In the genomic region with DNA sequence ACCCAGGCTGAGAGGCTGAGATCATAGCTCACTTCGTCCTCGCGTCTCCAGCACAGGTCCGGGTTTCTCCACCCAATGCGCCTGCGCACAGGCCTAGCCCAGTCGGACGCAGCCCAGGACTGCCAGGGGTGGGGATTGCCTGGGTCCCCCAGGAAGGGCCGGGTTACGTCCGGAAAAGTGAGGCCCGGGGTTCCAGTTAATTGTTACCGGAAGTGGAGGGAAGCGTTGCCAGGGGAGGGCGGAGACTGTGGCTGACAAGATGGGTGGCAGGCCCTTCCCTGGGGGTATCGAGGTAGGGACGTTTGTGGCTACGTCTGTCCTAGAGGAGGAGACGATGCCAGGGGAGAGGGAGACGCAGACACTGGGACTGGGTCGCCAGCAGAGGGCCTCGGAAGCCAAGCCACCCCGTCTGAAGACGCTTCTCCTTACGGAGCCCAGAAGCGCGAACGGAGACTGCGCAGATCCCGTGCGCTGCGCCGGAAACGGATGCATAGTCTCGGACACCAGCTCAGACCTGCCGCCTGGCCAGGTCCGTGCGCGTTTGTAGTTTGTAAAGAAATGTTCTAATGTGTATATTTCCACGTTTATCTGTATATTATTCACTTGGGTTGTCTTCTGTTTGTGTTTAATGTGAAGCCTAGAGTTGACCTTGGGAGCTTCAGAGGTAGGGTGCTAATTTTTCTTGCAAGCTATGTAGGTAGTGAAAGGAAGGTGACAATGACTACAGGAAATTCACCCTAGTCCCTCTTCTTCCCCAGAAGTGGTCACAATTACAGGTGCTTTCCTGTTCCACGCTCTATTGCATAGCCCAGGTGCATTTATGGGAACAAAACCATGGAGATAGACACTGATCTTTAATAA, we compare ENCODE assay signal across 8 cellular contexts. TPM values are rescaled to one million over a fixed set of nuclear protein-coding genes. Genes with fewer than 3 reads are reported as not detected.
DNase-seq lines count a peak whose midpoint lies in the region; ATAC-seq, FAIRE-seq and TF ChIP-seq lines count a peak whose summit lies in the region.

No MANE protein-coding gene starts in this region.

- peaks cover 4% of the 10 kb centered on the region for H3K36me3 ChIP-seq in breast epithelium

- no peaks in the 10 kb centered on the region for H3K9me3 Mint-ChIP-seq in immature natural killer cell

- H3K27me3 ChIP-seq in breast epithelium, result no peaks in the 10 kb centered on the region

- peak overlapping the region; percentile 95 to 99 (median 96) for H3K27ac Mint-ChIP-seq in immature natural killer cell

- 10% methylated on average over 15 of the region's 41 CpGs for whole genome bisulfite sequencing in A549 (ENCODE audit: missing lambda C conversion rate)

- TF ChIP-seq POLR2A in A549 (IDR thresholded peaks at IDR 0.05; ENCODE audit: low read length) (peak; percentile 27; the same call in 1 of the 2 replicates), GM18526 (IDR thresholded peaks at IDR 0.05; ENCODE audit: extremely low read depth, insufficient read length) (peak; percentile 65), breast epithelium (IDR thresholded peaks at IDR 0.05) (no peak)

- intact Hi-C loops in breast epithelium (cut with DNase I; ENCODE audit: low total_unique reads), result no loop called here

- TF ChIP-seq CTCF in A549 (IDR thresholded peaks at IDR 0.05), result peak; percentile 25; the same call in 1 of the 3 replicates
- peak; percentile 82 for TF ChIP-seq CTCF in VCaP (conservative IDR thresholded peaks at IDR 0.05)
- TF ChIP-seq CTCF in breast epithelium (IDR thresholded peaks at IDR 0.05), result peak; percentile 64 to 83 (median 75)

- H3K27ac ChIP-seq in A549, result peak overlapping the region; percentile 72 to 87
- peak overlapping the region; percentile 88 for H3K27ac ChIP-seq in VCaP
- H3K27ac ChIP-seq in breast epithelium, result peak overlapping the region; percentile 93 to 97

- peak; percentile 28 to 35; a peak in 3 of 5 replicates for TF ChIP-seq RAD21 in A549 (conservative IDR thresholded peaks at IDR 0.05 in 1 of 2, IDR thresholded peaks at IDR 0.05 in 1 of 2)

- H3K27me3 Mint-ChIP-seq in immature natural killer cell (ENCODE audit: low read depth in 3 of 3), result peaks cover 14 to 22% (median 17%) of the 10 kb centered on the region in 3 donors

- H3K36me3 Mint-ChIP-seq in immature natural killer cell, result peaks cover 16 to 25% (median 17%) of the 10 kb centered on the region in 3 donors

- POLR2A ChIA-PET in A549 (lab: Yijun Ruan, JAX), result interaction anchor here (2.1 kb wide), 1 partner anchor 8 kb away, joined by 9 read pairs; the partner anchor contains the start of gene RSRP1

- peak; percentile 68 to 91 for DNase-seq in A549 (ENCODE audit: low read depth in 1 of 2, low spot score in 1 of 2)
- DNase-seq in NCI-H2171 (lab: John Stamatoyannopoulos, UW), result peak; percentile 95
- DNase-seq in breast epithelium (ENCODE audit: low spot score in 2 of 2), result peak; percentile 93 to 94
- peak; percentile 85 to 87 (median 85) for DNase-seq in immature natural killer cell
- DNase-seq in smooth muscle cell of the brain vasculature (ENCODE audit: low read depth, low spot score), result peak; percentile 77

- no peaks in the 10 kb centered on the region for H3K9me3 ChIP-seq in A549
- H3K9me3 ChIP-seq in breast epithelium, result no peaks in the 10 kb centered on the region

- peak overlapping the region; percentile 93 to 96 (median 94) for H3K4me3 Mint-ChIP-seq in immature natural killer cell

- peaks cover 33 to 50% of the 10 kb centered on the region in 2 donors for H3K4me1 Mint-ChIP-seq in immature natural killer cell

- ATAC-seq in A549, result peak; percentile 93 to 96
- peak; percentile 71 for ATAC-seq in HG03066 (IDR thresholded peaks at IDR 0.05; ENCODE audit: low read depth, unreplicated experiment)

- CTCF ChIA-PET in A549 (lab: Yijun Ruan, JAX), result interaction anchor here (0.6 to 1.8 kb wide), 4 partner anchors 113 to 570 kb away, joined by 3 to 7 read pairs (median 4); no protein-coding TSS in a partner anchor

- FAIRE-seq in A549 (lab: Jason Lieb, UNC), result no peak

- TF ChIP-seq EP300 in A549 (IDR thresholded peaks at IDR 0.05), result no peak

- peak overlapping the region; percentile 79 for H3K4me2 ChIP-seq in A549

- peaks cover 10% of the 10 kb centered on the region; the same call in 2 of the 3 replicates for H3K4me1 ChIP-seq in A549
- peaks cover 7 to 22% of the 10 kb centered on the region in 2 donors for H3K4me1 ChIP-seq in breast epithelium

- H3K4me3 ChIP-seq in A549 (peak overlapping the region; percentile 40), breast epithelium (peak overlapping the region; percentile 37 to 71 (median 54))

TF ChIP-seq in A549, 52 proteins besides CTCF, POLR2A, EP300 and RAD21:
- TF ChIP-seq BCL3 (IDR thresholded peaks at IDR 0.05), result peak; percentile 29; the same call in 1 of the 3 replicates
- TF ChIP-seq JUN (IDR thresholded peaks at IDR 0.05), result peak in 1 of 2 experiments; percentile 64; a peak in 3 of 5 replicates
- TF ChIP-seq TFCP2L1 (CRISPR knock-in tag; IDR thresholded peaks at IDR 0.05), result peak; percentile 75; the same call in 1 of the 2 replicates
- peak; percentile 7 for TF ChIP-seq CHD2 (IDR thresholded peaks at IDR 0.05; ENCODE audit: low read length, partially characterized antibody)
- TF ChIP-seq, protein P1, sequence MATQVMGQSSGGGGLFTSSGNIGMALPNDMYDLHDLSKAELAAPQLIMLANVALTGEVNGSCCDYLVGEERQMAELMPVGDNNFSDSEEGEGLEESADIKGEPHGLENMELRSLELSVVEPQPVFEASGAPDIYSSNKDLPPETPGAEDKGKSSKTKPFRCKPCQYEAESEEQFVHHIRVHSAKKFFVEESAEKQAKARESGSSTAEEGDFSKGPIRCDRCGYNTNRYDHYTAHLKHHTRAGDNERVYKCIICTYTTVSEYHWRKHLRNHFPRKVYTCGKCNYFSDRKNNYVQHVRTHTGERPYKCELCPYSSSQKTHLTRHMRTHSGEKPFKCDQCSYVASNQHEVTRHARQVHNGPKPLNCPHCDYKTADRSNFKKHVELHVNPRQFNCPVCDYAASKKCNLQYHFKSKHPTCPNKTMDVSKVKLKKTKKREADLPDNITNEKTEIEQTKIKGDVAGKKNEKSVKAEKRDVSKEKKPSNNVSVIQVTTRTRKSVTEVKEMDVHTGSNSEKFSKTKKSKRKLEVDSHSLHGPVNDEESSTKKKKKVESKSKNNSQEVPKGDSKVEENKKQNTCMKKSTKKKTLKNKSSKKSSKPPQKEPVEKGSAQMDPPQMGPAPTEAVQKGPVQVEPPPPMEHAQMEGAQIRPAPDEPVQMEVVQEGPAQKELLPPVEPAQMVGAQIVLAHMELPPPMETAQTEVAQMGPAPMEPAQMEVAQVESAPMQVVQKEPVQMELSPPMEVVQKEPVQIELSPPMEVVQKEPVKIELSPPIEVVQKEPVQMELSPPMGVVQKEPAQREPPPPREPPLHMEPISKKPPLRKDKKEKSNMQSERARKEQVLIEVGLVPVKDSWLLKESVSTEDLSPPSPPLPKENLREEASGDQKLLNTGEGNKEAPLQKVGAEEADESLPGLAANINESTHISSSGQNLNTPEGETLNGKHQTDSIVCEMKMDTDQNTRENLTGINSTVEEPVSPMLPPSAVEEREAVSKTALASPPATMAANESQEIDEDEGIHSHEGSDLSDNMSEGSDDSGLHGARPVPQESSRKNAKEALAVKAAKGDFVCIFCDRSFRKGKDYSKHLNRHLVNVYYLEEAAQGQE (IDR thresholded peaks at IDR 0.05), result no peak
- peak; percentile 45; the same call in 1 of the 2 replicates for TF ChIP-seq MAX (IDR thresholded peaks at IDR 0.05)

RNA-seq across cellular contexts. Expression of gene RSRP1, which starts 7.3 kb away (rescaled TPM):
- polyA plus RNA-seq in A549 (2011; rRNA removed) (45.0 and 50.6 TPM in 2 replicates), A549 (2017; fragmentation: RNase III; extraction: RNeasy Plus Mini Kit Qiagen cat#74134 plus additional on column Dnase treatment) (32.8 to 36.2 TPM (median 34.5 TPM) in 3 replicates), immature natural killer cell (10 to 100 TPM; 23.9 to 70.1 (median 33.4) TPM)
- 13.9 and 17.4 TPM in 2 replicates for polyA plus RNA-seq in A549 (2012; cell fraction: cytosol; rRNA removed)
- 67.3 and 70.0 TPM in 2 replicates for polyA plus RNA-seq in A549 (2012; cell fraction: nucleus; rRNA removed)
- polyA minus RNA-seq in A549 (2011; rRNA and poly(A)+ RNA removed), result 24.4 and 24.7 TPM in 2 replicates
- total RNA-seq in breast epithelium, result 100 to 1,000 TPM; 155 to 215 (median 164) TPM

RNA-seq across cellular contexts. Expression of gene SYF2, which starts 7.6 kb away (rescaled TPM):
- polyA plus RNA-seq in A549 (2011; rRNA removed) (29.7 and 38.6 TPM in 2 replicates), A549 (2017; fragmentation: RNase III; extraction: RNeasy Plus Mini Kit Qiagen cat#74134 plus additional on column Dnase treatment) (36.0 to 39.7 TPM (median 38.6 TPM) in 3 replicates), immature natural killer cell (10 to 100 TPM; 65.6 to 82.8 (median 75.9) TPM)
- polyA plus RNA-seq in A549 (2012; cell fraction: cytosol; rRNA removed), result 9.2 and 12.2 TPM in 2 replicates
- 3.1 and 5.2 TPM in 2 replicates for polyA plus RNA-seq in A549 (2012; cell fraction: nucleus; rRNA removed)
- 2.4 and 3.7 TPM in 2 replicates for polyA minus RNA-seq in A549 (2011; rRNA and poly(A)+ RNA removed)
- 10 to 100 TPM; 61.3 to 85.0 (median 83.6) TPM for total RNA-seq in breast epithelium

RNA-seq across cellular contexts. Expression of gene RHD, which starts 32.4 kb away (rescaled TPM):
- not detected in 2 replicates for polyA plus RNA-seq in A549 (2011; rRNA removed)
- polyA plus RNA-seq in A549 (2012; cell fraction: cytosol; rRNA removed), result not detected in 2 replicates
- polyA plus RNA-seq in A549 (2012; cell fraction: nucleus; rRNA removed), result not detected in 2 replicates
- polyA plus RNA-seq in A549 (2017; fragmentation: RNase III; extraction: RNeasy Plus Mini Kit Qiagen cat#74134 plus additional on column Dnase treatment), result not detected in 3 replicates
- not detected in 2 replicates for polyA minus RNA-seq in A549 (2011; rRNA and poly(A)+ RNA removed)
- not detected for total RNA-seq in breast epithelium
- polyA plus RNA-seq in immature natural killer cell, result under 1 TPM; 0.19 to 0.26 (median 0.21) TPM

Comparison
In these comparisons a context has a peak if more than half of its experiments do, and no peak if none do; other contexts are left out.
1. Peak in every context shown above with its lines: DNase-seq, ATAC-seq, H3K4me3 ChIP-seq and H3K27ac ChIP-seq.
2. CTCF ChIP-seq: peak in every context shown above with its lines; median percentile 82 in VCaP; 75 in breast epithelium; 25 in A549.